In genomic region chr12:93974252-93974651, GRCh38 we compare ENCODE assay signal across 22 cellular contexts.
"Had no signal": no experiment of that assay in that cellular context is flagged by ENCODE, and none has a peak within 500 bp of the region (broad histone marks: within the 10 kb centered on the region; RNA-seq: fewer than 3 reads in every experiment).

No MANE protein-coding gene starts in this region.

- H3K4me2 ChIP-seq: hepatocyte had no signal

- H3K27me3 ChIP-seq: gastroesophageal sphincter, hepatocyte, sigmoid colon, suprapubic skin had no signal

- H3K4me3 Mint-ChIP-seq: activated B cell treated with CpG ODN at 0.5 μM for 24 hours; activated CD8-positive, alpha-beta T cell treated with anti-CD3 and anti-CD28 coated beads for 36 hours; activated naive CD4-positive, alpha-beta T cell treated with anti-CD3 and anti-CD28 coated beads, Interleukin-2, amount 10 ng/mL, durations not matched to agents 7 days and 5 days; activated naive CD8-positive, alpha-beta T cell treated with anti-CD3 and anti-CD28 coated beads, Interleukin-2, amount 50 U/mL, for 24 hours; mesothelial cell of epicardium; T-cell; type B pancreatic cell had no signal

- H3K36me3 ChIP-seq: gastroesophageal sphincter, sigmoid colon, suprapubic skin had no signal

- ATAC-seq: activated CD8-positive, alpha-beta T cell treated with anti-CD3 and anti-CD28 coated beads for 36 hours; activated naive CD8-positive, alpha-beta T cell treated with anti-CD3 and anti-CD28 coated beads, Interleukin-2, amount 50 U/mL, for 24 hours; gastroesophageal sphincter; left colon; SK-N-SH treated with all-trans-retinoic acid at 6 μM for 48 hours; stimulated activated naive CD8-positive, alpha-beta T cell treated with anti-CD3 and anti-CD28 coated beads, Interleukin-15, Interleukin-2, amounts not matched to agents 100 U/mL and 50 U/mL, for 24 hours; T-cell had no signal

- H3K9me3 ChIP-seq: gastroesophageal sphincter, sigmoid colon, suprapubic skin had no signal

- DNase-seq: activated B cell treated with CpG ODN at 0.5 μM for 24 hours; activated CD4-positive, alpha-beta T cell treated with anti-CD3 and anti-CD28 coated beads for 48 hours; activated CD8-positive, alpha-beta T cell treated with anti-CD3 and anti-CD28 coated beads for 36 hours; activated effector memory CD4-positive, alpha-beta T cell treated with Interleukin-2 at 50 U/mL for 16 hours; activated naive CD4-positive, alpha-beta T cell treated with anti-CD3 and anti-CD28 coated beads, Interleukin-2, amount 10 ng/mL, durations not matched to agents 7 days and 5 days; activated naive CD8-positive, alpha-beta T cell treated with anti-CD3 and anti-CD28 coated beads, Interleukin-2, amount 50 U/mL, for 24 hours; activated T-cell treated with anti-CD3 and anti-CD28 coated beads, Interleukin-2, amount 50 U/mL, for 1 hour; erythroblast; left colon; naive B cell; sigmoid colon; stimulated activated naive CD8-positive, alpha-beta T cell treated with anti-CD3 and anti-CD28 coated beads, Interleukin-15, Interleukin-2, amounts not matched to agents 100 U/mL and 50 U/mL, for 24 hours; T-cell; T-helper 9 cell had no signal

- H3K36me3 Mint-ChIP-seq: mesothelial cell of epicardium, T-cell, type B pancreatic cell had no signal

- H3K4me1 ChIP-seq: gastroesophageal sphincter had no signal

- H3K27ac ChIP-seq: gastroesophageal sphincter, hepatocyte, sigmoid colon, suprapubic skin had no signal

- H3K4me3 ChIP-seq: coronary artery, gastroesophageal sphincter, hepatocyte, lung, sigmoid colon, suprapubic skin had no signal

- H3K9me3 Mint-ChIP-seq: activated B cell treated with CpG ODN at 0.5 μM for 24 hours; activated CD8-positive, alpha-beta T cell treated with anti-CD3 and anti-CD28 coated beads for 36 hours; activated naive CD8-positive, alpha-beta T cell treated with anti-CD3 and anti-CD28 coated beads, Interleukin-2, amount 50 U/mL, for 24 hours; T-cell had no signal

- H2AFZ ChIP-seq: hepatocyte had no signal

- H3K27me3 Mint-ChIP-seq: activated naive CD8-positive, alpha-beta T cell treated with anti-CD3 and anti-CD28 coated beads, Interleukin-2, amount 50 U/mL, for 24 hours; type B pancreatic cell had no signal

- H3K79me2 ChIP-seq: hepatocyte had no signal

- H3K4me1 Mint-ChIP-seq: activated B cell treated with CpG ODN at 0.5 μM for 24 hours, naive B cell had no signal

- H3K27ac Mint-ChIP-seq: activated B cell treated with CpG ODN at 0.5 μM for 24 hours; activated CD8-positive, alpha-beta T cell treated with anti-CD3 and anti-CD28 coated beads for 36 hours; activated naive CD4-positive, alpha-beta T cell treated with anti-CD3 and anti-CD28 coated beads, Interleukin-2, amount 10 ng/mL, durations not matched to agents 7 days and 5 days; activated naive CD8-positive, alpha-beta T cell treated with anti-CD3 and anti-CD28 coated beads, Interleukin-2, amount 50 U/mL, for 24 hours; mesothelial cell of epicardium; naive B cell; T-cell; type B pancreatic cell had no signal
